In genomic region chr3:196501316-196502064, GRCh38 we compare ENCODE assay signal across 8 cellular contexts. TPM values are rescaled to one million over a fixed set of nuclear protein-coding genes. Genes with fewer than 3 reads are reported as not detected.
A peak's percentile ranks its signal among the peaks of the same experiment; 100 is the strongest.
DNase-seq lines count a peak whose midpoint lies in the region; ATAC-seq and TF ChIP-seq lines count a peak whose summit lies in the region.

No MANE protein-coding gene starts in this region.

- no peaks in the 10 kb centered on the region for H3K27me3 ChIP-seq in cardiac muscle cell
- H3K27me3 ChIP-seq in RWPE2 (ENCODE audit: insufficient read depth, poor library complexity, severe bottlenecking): no peaks in the 10 kb centered on the region
- no peaks in the 10 kb centered on the region for H3K27me3 ChIP-seq in parathyroid adenoma (ENCODE audit: control insufficient read depth, insufficient read depth, low read length)

- no peak for TF ChIP-seq CTCF in cardiac muscle cell (IDR thresholded peaks at IDR 0.05; ENCODE audit: low read depth, low read length)
- TF ChIP-seq CTCF in RWPE2 (IDR thresholded peaks at IDR 0.05; ENCODE audit: poor library complexity, severe bottlenecking): no peak
- no peak for TF ChIP-seq CTCF in parathyroid adenoma (IDR thresholded peaks at IDR 0.05)

- no peaks in the 10 kb centered on the region for H3K9me3 ChIP-seq in cardiac muscle cell (ENCODE audit: low read depth)
- no peaks in the 10 kb centered on the region for H3K9me3 ChIP-seq in RWPE2 (ENCODE audit: severe bottlenecking)
- H3K9me3 ChIP-seq in parathyroid adenoma (ENCODE audit: control insufficient read depth, low read length): no peaks in the 10 kb centered on the region

- H3K4me2 ChIP-seq in parathyroid adenoma (ENCODE audit: low read length): peak overlapping the region; percentile 92

- H3K9ac ChIP-seq in parathyroid adenoma: no peak overlapping the region

- H2AFZ ChIP-seq in parathyroid adenoma: no peak overlapping the region

- H3K27ac ChIP-seq in cardiac muscle cell (peak overlapping the region; percentile 1), RWPE2 (ENCODE audit: poor library complexity, severe bottlenecking) (peak overlapping the region; percentile 90), epithelial cell of prostate (peak overlapping the region; percentile 87), parathyroid adenoma (no peak overlapping the region)

- H3K36me3 ChIP-seq in cardiac muscle cell: no peaks in the 10 kb centered on the region
- H3K36me3 ChIP-seq in RWPE2 (ENCODE audit: low read depth): peaks cover 34% of the 10 kb centered on the region
- H3K36me3 ChIP-seq in parathyroid adenoma (ENCODE audit: control insufficient read depth, insufficient read depth, low read length): no peaks in the 10 kb centered on the region

- no peak for ATAC-seq in RWPE2 (ENCODE audit: low read depth)
- no peak for ATAC-seq in HG02610 (IDR thresholded peaks at IDR 0.05; ENCODE audit: unreplicated experiment)
- no peak for ATAC-seq in GM18867 (IDR thresholded peaks at IDR 0.05; ENCODE audit: unreplicated experiment)
- no peak for ATAC-seq in GM21723 (IDR thresholded peaks at IDR 0.05; ENCODE audit: unreplicated experiment)

- DNase-seq in cardiac muscle cell (ENCODE audit: low read depth in 1 of 2, low spot score in 1 of 2) (peak; percentile 23 to 39), cardiac septum (ENCODE audit: low spot score) (no peak), RWPE2 (ENCODE audit: low spot score) (no peak), epithelial cell of prostate (ENCODE audit: low read depth, low spot score) (no peak)

- H3K4me1 ChIP-seq in cardiac muscle cell (ENCODE audit: low read depth): peaks cover 3% of the 10 kb centered on the region
- peaks cover 10% of the 10 kb centered on the region for H3K4me1 ChIP-seq in RWPE2 (ENCODE audit: insufficient read depth, poor library complexity, severe bottlenecking)
- H3K4me1 ChIP-seq in parathyroid adenoma: peaks cover 16% of the 10 kb centered on the region

- H3K4me3 ChIP-seq in cardiac muscle cell: peak overlapping the region; percentile 66
- peak overlapping the region; percentile 59 for H3K4me3 ChIP-seq in RWPE2 (ENCODE audit: severe bottlenecking)
- peak overlapping the region; percentile 75 for H3K4me3 ChIP-seq in parathyroid adenoma (ENCODE audit: low read depth, low read length)

- intact Hi-C loops in cardiac septum (cut with DNase I): loop anchor here (2.0 kb wide), 1 partner anchor 69 kb away; the partner anchor contains the start of gene UBXN7

- H3K79me2 ChIP-seq in parathyroid adenoma: peaks cover 53% of the 10 kb centered on the region

RNA-seq across cellular contexts. Expression of gene RNF168, which starts 2.1 kb away (rescaled TPM):
- total RNA-seq in cardiac muscle cell (14.7 and 19.0 TPM in 2 replicates), cardiac septum (21.8 TPM)
- polyA plus RNA-seq in cardiac muscle cell: 9.9 and 11.1 TPM in 2 replicates

RNA-seq across cellular contexts. Expression of gene SMCO1, which starts 13.7 kb away (rescaled TPM):
- 0.45 and 0.99 TPM in 2 replicates for total RNA-seq in cardiac muscle cell
- polyA plus RNA-seq in cardiac muscle cell: 1.7 and 2.3 TPM in 2 replicates
- 28.7 TPM for total RNA-seq in cardiac septum

Comparison
In these comparisons a context has a peak if more than half of its experiments do, and no peak if none do; other contexts are left out.
1. DNase-seq: peak in cardiac muscle cell (2 of 2); none in cardiac septum (single experiment), RWPE2 (single experiment) and epithelial cell of prostate (single experiment).
2. RNA of gene SMCO1, which starts 13.7 kb away (total RNA-seq): 28.7 TPM in cardiac septum (single experiment); 0.45 to 0.99 TPM in cardiac muscle cell; every median in the first group is over 10 times any median in the second.
3. Peak in every context shown above with its lines, with median percentiles within 50 percentile points of each other: H3K4me3 ChIP-seq.